Comparison of ENCODE assay signal across 15 cellular contexts in the genomic region with DNA sequence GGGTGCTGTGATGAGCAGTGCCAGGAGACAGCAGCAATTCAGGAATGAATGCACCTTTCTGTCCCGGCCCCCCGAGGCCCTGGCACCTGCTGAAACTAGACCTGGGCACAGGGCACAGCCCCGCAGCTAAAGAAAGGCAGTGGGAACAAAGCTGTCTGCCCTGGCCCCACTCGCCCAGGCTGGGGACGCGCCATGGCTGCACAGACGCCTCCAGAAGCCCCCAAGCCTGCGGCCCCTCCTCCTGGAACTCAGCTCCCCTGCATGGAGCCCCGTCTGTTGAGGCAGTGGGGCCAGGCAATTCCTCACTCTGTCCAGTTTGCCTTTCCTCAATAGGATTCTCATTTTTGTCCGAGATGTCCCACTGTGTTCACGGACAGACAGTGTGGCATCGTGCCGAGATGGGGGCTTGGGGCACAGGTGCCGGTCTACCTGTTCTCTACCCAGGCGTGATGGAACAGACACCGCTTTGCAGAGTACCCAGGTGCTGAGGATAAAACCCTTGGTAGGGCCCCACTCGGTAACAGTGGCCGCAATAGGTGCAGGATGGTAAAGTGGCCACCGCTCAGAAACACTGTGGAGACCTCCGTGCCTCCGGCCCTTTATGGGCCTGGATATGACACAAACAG.
DNase-seq lines count a peak whose midpoint lies in the region; ATAC-seq and TF ChIP-seq lines count a peak whose summit lies in the region.
"Had no signal": no experiment of that assay in that cellular context is flagged by ENCODE, and none has a peak within 500 bp of the region (broad histone marks: within the 10 kb centered on the region; RNA-seq: fewer than 3 reads in every experiment).

No MANE protein-coding gene starts in this region.

- intact Hi-C loops in upper lobe of right lung (cut with DNase I): no loop called here

- CTCF ChIA-PET in activated naive CD4-positive, alpha-beta T cell treated with anti-CD3 and anti-CD28 coated beads, Interleukin-2, amount 10 ng/mL, durations not matched to agents 7 days and 5 days (lab: Charles Lee): no interaction called here

- no peak overlapping the region for H3K27ac Mint-ChIP-seq in activated naive CD4-positive, alpha-beta T cell treated with anti-CD3 and anti-CD28 coated beads, Interleukin-2, amount 10 ng/mL, durations not matched to agents 7 days and 5 days
- no peak overlapping the region for H3K27ac Mint-ChIP-seq in activated naive CD4-positive, alpha-beta T cell treated with anti-CD3 and anti-CD28 coated beads, Interleukin-2, amount 50 U/mL, for 72 hours
- H3K27ac Mint-ChIP-seq in neural progenitor cell: peak overlapping the region; percentile 92

- DNase-seq in activated naive CD4-positive, alpha-beta T cell treated with anti-CD3 and anti-CD28 coated beads, Interleukin-2, amount 10 ng/mL, durations not matched to agents 7 days and 5 days: peak; percentile 12
- no peak for DNase-seq in activated naive CD4-positive, alpha-beta T cell treated with anti-CD3 and anti-CD28 coated beads, Interleukin-2, amount 50 U/mL, for 72 hours (ENCODE audit: low spot score in 2 of 2)
- peak; percentile 35 for DNase-seq in islet precursor cell
- no peak for DNase-seq in neural progenitor cell (ENCODE audit: low spot score)
- peak; percentile 55 for DNase-seq in upper lobe of right lung
- DNase-seq in NCI-H2171 treated with DMSO at 0.1 percent for 48 hours (lab: John Stamatoyannopoulos, UW): no peak
- DNase-seq: 8988T; Calu3; CD4-positive, CD25-positive, alpha-beta regulatory T cell; DMS 273 treated with DMSO at 0.1 percent for 48 hours; GM23248; H7 had no signal

- peaks cover 10% of the 10 kb centered on the region for H3K27me3 Mint-ChIP-seq in activated naive CD4-positive, alpha-beta T cell treated with anti-CD3 and anti-CD28 coated beads, Interleukin-2, amount 10 ng/mL, durations not matched to agents 7 days and 5 days
- peaks cover 3% of the 10 kb centered on the region for H3K27me3 Mint-ChIP-seq in neural progenitor cell (ENCODE audit: insufficient read depth, low read depth)
- H3K27me3 Mint-ChIP-seq: CD4-positive, CD25-positive, alpha-beta regulatory T cell had no signal

- H3K9me3 ChIP-seq in neural progenitor cell (ENCODE audit: low read depth) (no peaks in the 10 kb centered on the region), upper lobe of right lung (no peaks in the 10 kb centered on the region)
- H3K9me3 ChIP-seq: BLaER1 treated with 17β-estradiol and CSF1 and Interleukin-3, amounts not matched to agents 10 nM and 100 nM had no signal

- H3K36me3 ChIP-seq in neural progenitor cell: no peaks in the 10 kb centered on the region
- H3K36me3 ChIP-seq in upper lobe of right lung: no peaks in the 10 kb centered on the region
- H3K36me3 ChIP-seq: BLaER1 treated with 17β-estradiol and CSF1 and Interleukin-3, amounts not matched to agents 10 nM and 100 nM had no signal

- no peaks in the 10 kb centered on the region for H3K9me3 Mint-ChIP-seq in activated naive CD4-positive, alpha-beta T cell treated with anti-CD3 and anti-CD28 coated beads, Interleukin-2, amount 10 ng/mL, durations not matched to agents 7 days and 5 days
- no peaks in the 10 kb centered on the region for H3K9me3 Mint-ChIP-seq in activated naive CD4-positive, alpha-beta T cell treated with anti-CD3 and anti-CD28 coated beads, Interleukin-2, amount 50 U/mL, for 72 hours
- no peaks in the 10 kb centered on the region for H3K9me3 Mint-ChIP-seq in neural progenitor cell

- H3K4me2 ChIP-seq in neural progenitor cell: no peak overlapping the region
- H3K4me2 ChIP-seq: BLaER1 treated with 17β-estradiol and CSF1 and Interleukin-3, amounts not matched to agents 10 nM and 100 nM had no signal

- TF ChIP-seq POLR2A in GM18505 (IDR thresholded peaks at IDR 0.05; ENCODE audit: borderline replicate concordance, extremely low read depth, insufficient read depth, insufficient read length): no peak

- no peaks in the 10 kb centered on the region for H3F3A ChIP-seq in neural progenitor cell (ENCODE audit: low read depth)

- no peak for ATAC-seq in activated naive CD4-positive, alpha-beta T cell treated with anti-CD3 and anti-CD28 coated beads, Interleukin-2, amount 50 U/mL, for 72 hours
- ATAC-seq in upper lobe of right lung: no peak
- no peak for ATAC-seq in GM18861 (IDR thresholded peaks at IDR 0.05; ENCODE audit: unreplicated experiment)
- no peak for ATAC-seq in GM18505 (IDR thresholded peaks at IDR 0.05; ENCODE audit: unreplicated experiment)

- no peak overlapping the region for H3K9ac ChIP-seq in neural progenitor cell
- H3K9ac ChIP-seq: BLaER1 treated with 17β-estradiol and CSF1 and Interleukin-3, amounts not matched to agents 10 nM and 100 nM; GM23248 had no signal

- no peak overlapping the region for H3K4me3 Mint-ChIP-seq in activated naive CD4-positive, alpha-beta T cell treated with anti-CD3 and anti-CD28 coated beads, Interleukin-2, amount 10 ng/mL, durations not matched to agents 7 days and 5 days
- H3K4me3 Mint-ChIP-seq in neural progenitor cell: no peak overlapping the region
- H3K4me3 Mint-ChIP-seq: CD4-positive, CD25-positive, alpha-beta regulatory T cell had no signal

- H3K27me3 ChIP-seq in neural progenitor cell: no peaks in the 10 kb centered on the region
- H3K27me3 ChIP-seq in upper lobe of right lung: peaks cover 13% of the 10 kb centered on the region
- H3K27me3 ChIP-seq: BLaER1 treated with 17β-estradiol and CSF1 and Interleukin-3, amounts not matched to agents 10 nM and 100 nM had no signal

- no peaks in the 10 kb centered on the region for H3K79me2 ChIP-seq in neural progenitor cell (ENCODE audit: low read depth)

- H3K4me3 ChIP-seq in neural progenitor cell (no peak overlapping the region), upper lobe of right lung (no peak overlapping the region)
- H3K4me3 ChIP-seq: BLaER1 treated with 17β-estradiol and CSF1 and Interleukin-3, amounts not matched to agents 10 nM and 100 nM; GM23248 had no signal

- no peaks in the 10 kb centered on the region for H3K36me3 Mint-ChIP-seq in activated naive CD4-positive, alpha-beta T cell treated with anti-CD3 and anti-CD28 coated beads, Interleukin-2, amount 10 ng/mL, durations not matched to agents 7 days and 5 days
- H3K36me3 Mint-ChIP-seq in activated naive CD4-positive, alpha-beta T cell treated with anti-CD3 and anti-CD28 coated beads, Interleukin-2, amount 50 U/mL, for 72 hours: no peaks in the 10 kb centered on the region
- no peaks in the 10 kb centered on the region for H3K36me3 Mint-ChIP-seq in neural progenitor cell
- H3K36me3 Mint-ChIP-seq: CD4-positive, CD25-positive, alpha-beta regulatory T cell had no signal

- no peak for TF ChIP-seq CTCF in neural progenitor cell (IDR thresholded peaks at IDR 0.05)
- TF ChIP-seq CTCF in upper lobe of right lung (IDR thresholded peaks at IDR 0.05): no peak

- H3K27ac ChIP-seq in neural progenitor cell: no peak overlapping the region
- H3K27ac ChIP-seq in upper lobe of right lung: no peak overlapping the region
- H3K27ac ChIP-seq: BLaER1 treated with 17β-estradiol and CSF1 and Interleukin-3, amounts not matched to agents 10 nM and 100 nM; GM23248 had no signal

- H2AFZ ChIP-seq in neural progenitor cell (replicated peaks): no peak overlapping the region
- H2AFZ ChIP-seq: GM23248 had no signal

- H3K4me1 Mint-ChIP-seq in activated naive CD4-positive, alpha-beta T cell treated with anti-CD3 and anti-CD28 coated beads, Interleukin-2, amount 10 ng/mL, durations not matched to agents 7 days and 5 days: no peaks in the 10 kb centered on the region
- H3K4me1 Mint-ChIP-seq in neural progenitor cell: peaks cover 26% of the 10 kb centered on the region
- H3K4me1 Mint-ChIP-seq: CD4-positive, CD25-positive, alpha-beta regulatory T cell had no signal

- no peaks in the 10 kb centered on the region for H4K20me1 ChIP-seq in neural progenitor cell (ENCODE audit: low read depth)
- H4K20me1 ChIP-seq: BLaER1 treated with 17β-estradiol and CSF1 and Interleukin-3, amounts not matched to agents 10 nM and 100 nM had no signal

- no peaks in the 10 kb centered on the region for H3K4me1 ChIP-seq in neural progenitor cell
- no peaks in the 10 kb centered on the region for H3K4me1 ChIP-seq in upper lobe of right lung

Comparison
In these comparisons a context has a peak if more than half of its experiments do, and no peak if none do; other contexts are left out.
1. DNase-seq: peak in activated naive CD4-positive, alpha-beta T cell treated with anti-CD3 and anti-CD28 coated beads, Interleukin-2, amount 10 ng/mL, durations not matched to agents 7 days and 5 days (single experiment), islet precursor cell (single experiment) and upper lobe of right lung (single experiment); none in activated naive CD4-positive, alpha-beta T cell treated with anti-CD3 and anti-CD28 coated beads, Interleukin-2, amount 50 U/mL, for 72 hours (0 of 2), neural progenitor cell (single experiment) and NCI-H2171 treated with DMSO at 0.1 percent for 48 hours (single experiment).